ENCODE assay signal across 12 cellular contexts in genomic region chr12:51118706-51119105, GRCh38. TPM values are rescaled to one million over a fixed set of nuclear protein-coding genes. Genes with fewer than 3 reads are reported as not detected.
DNase-seq lines count a peak whose midpoint lies in the region; TF ChIP-seq lines count a peak whose summit lies in the region.
"Had no signal": no experiment of that assay in that cellular context is flagged by ENCODE, and none has a peak within 500 bp of the region (broad histone marks: within the 10 kb centered on the region; RNA-seq: fewer than 3 reads in every experiment).

No MANE protein-coding gene starts in this region.

- H3K4me1 ChIP-seq in mammary epithelial cell (ENCODE audit: insufficient read depth, low read length), result peaks cover 13% of the 10 kb centered on the region
- peaks cover 10% of the 10 kb centered on the region for H3K4me1 ChIP-seq in osteoblast (ENCODE audit: insufficient read depth, low read length)

- CTCF ChIA-PET in mammary epithelial cell (lab: Charles Lee; ENCODE audit: low non-redundant PET), result no interaction called here

- in situ Hi-C loops in mammary epithelial cell (cut with MboI; ENCODE audit: low sequenced_read_pairs in 2 of 2), result no loop called here

- H3K27ac Mint-ChIP-seq in activated T-helper 2 cell treated with anti-CD3 and anti-CD28 coated beads, Interferon-gamma antibody, Interleukin-2, Interleukin-4, amounts not matched to agents 10 μg/mL and 5 μg/mL and 100 μg/mL, durations not matched to agents 14 hours and 24 hours and 36 hours, result no peak overlapping the region
- H3K27ac Mint-ChIP-seq: activated CD8-positive, alpha-beta T cell treated with anti-CD3 and anti-CD28 coated beads for 36 hours; naive thymus-derived CD4-positive, alpha-beta T cell had no signal

- intact Hi-C loops in mammary epithelial cell (cut with micrococcal nuclease), result loop anchor here (1.0 to 5.0 kb wide), 3 partner anchors 55 to 119 kb away; partner anchors contain the start of genes DAZAP2, POU6F1 and TFCP2
- intact Hi-C loops in activated T-helper 2 cell treated with anti-CD3 and anti-CD28 coated beads, Interferon-gamma antibody, Interleukin-2, Interleukin-4, amounts not matched to agents 10 μg/mL and 5 μg/mL and 100 μg/mL, durations not matched to agents 14 hours and 24 hours and 36 hours (cut with micrococcal nuclease), result no loop called here

- peaks cover 4% of the 10 kb centered on the region for H3K36me3 ChIP-seq in mammary epithelial cell (ENCODE audit: insufficient read depth, low read length)
- H3K36me3 ChIP-seq in osteoblast (ENCODE audit: insufficient read depth, low read length), result peaks cover 19% of the 10 kb centered on the region

- H3K27ac ChIP-seq in mammary epithelial cell (ENCODE audit: insufficient read depth, low read depth, low read length) (peak overlapping the region; percentile 40), osteoblast (ENCODE audit: low read depth, low read length) (no peak overlapping the region)

- no peak overlapping the region for H3K9ac ChIP-seq in mammary epithelial cell (ENCODE audit: insufficient read depth, low read length)

- peak overlapping the region; percentile 61 for H3K4me2 ChIP-seq in mammary epithelial cell (ENCODE audit: insufficient read depth, low read depth, low read length)
- no peak overlapping the region for H3K4me2 ChIP-seq in osteoblast (ENCODE audit: insufficient read depth, low read length)

- H3K4me3 Mint-ChIP-seq in activated T-helper 2 cell treated with anti-CD3 and anti-CD28 coated beads, Interferon-gamma antibody, Interleukin-2, Interleukin-4, amounts not matched to agents 10 μg/mL and 5 μg/mL and 100 μg/mL, durations not matched to agents 14 hours and 24 hours and 36 hours (ENCODE audit: low read depth), result no peak overlapping the region
- H3K4me3 Mint-ChIP-seq: activated CD8-positive, alpha-beta T cell treated with anti-CD3 and anti-CD28 coated beads for 36 hours; naive thymus-derived CD4-positive, alpha-beta T cell had no signal

- H4K20me1 ChIP-seq in mammary epithelial cell (ENCODE audit: insufficient read depth, low read length) (no peaks in the 10 kb centered on the region), osteoblast (ENCODE audit: insufficient read depth, low read length) (peaks cover 6% of the 10 kb centered on the region)

- peaks cover 41% of the 10 kb centered on the region for H3K36me3 Mint-ChIP-seq in activated T-helper 2 cell treated with anti-CD3 and anti-CD28 coated beads, Interferon-gamma antibody, Interleukin-2, Interleukin-4, amounts not matched to agents 10 μg/mL and 5 μg/mL and 100 μg/mL, durations not matched to agents 14 hours and 24 hours and 36 hours (ENCODE audit: low read depth)

- H3K9me3 Mint-ChIP-seq in activated T-helper 2 cell treated with anti-CD3 and anti-CD28 coated beads, Interferon-gamma antibody, Interleukin-2, Interleukin-4, amounts not matched to agents 10 μg/mL and 5 μg/mL and 100 μg/mL, durations not matched to agents 14 hours and 24 hours and 36 hours, result no peaks in the 10 kb centered on the region
- H3K9me3 Mint-ChIP-seq: activated CD8-positive, alpha-beta T cell treated with anti-CD3 and anti-CD28 coated beads for 36 hours; naive thymus-derived CD4-positive, alpha-beta T cell had no signal

- H2AFZ ChIP-seq in mammary epithelial cell (ENCODE audit: low read depth, low read length), result no peak overlapping the region
- H2AFZ ChIP-seq in osteoblast (ENCODE audit: low read length), result no peak overlapping the region

- no peaks in the 10 kb centered on the region for H3K27me3 Mint-ChIP-seq in activated T-helper 2 cell treated with anti-CD3 and anti-CD28 coated beads, Interferon-gamma antibody, Interleukin-2, Interleukin-4, amounts not matched to agents 10 μg/mL and 5 μg/mL and 100 μg/mL, durations not matched to agents 14 hours and 24 hours and 36 hours (ENCODE audit: low read depth)
- H3K27me3 Mint-ChIP-seq: activated CD8-positive, alpha-beta T cell treated with anti-CD3 and anti-CD28 coated beads for 36 hours; naive thymus-derived CD4-positive, alpha-beta T cell had no signal

- dilution Hi-C loops in mammary epithelial cell (cut with HindIII; ENCODE audit: low sequenced_read_pairs), result no loop called here

- DNase-seq in GM03348 (ENCODE audit: low spot score) (peak; percentile 34), LoVo (ENCODE audit: low spot score) (peak; percentile 86), mammary epithelial cell (peak; percentile 97), osteoblast (ENCODE audit: insufficient read length, low spot score, missing footprints) (peak; percentile 34), SKM-1 (lab: John Stamatoyannopoulos, UW; ENCODE audit: unreplicated experiment) (no peak), DMS 273 treated with DMSO at 0.1 percent for 48 hours (lab: John Stamatoyannopoulos, UW) (no peak), NCI-H1092 treated with DMSO at 0.1 percent for 48 hours (lab: John Stamatoyannopoulos, UW) (no peak)
- no peak for DNase-seq in activated T-helper 2 cell treated with anti-CD3 and anti-CD28 coated beads, Interferon-gamma antibody, Interleukin-2, Interleukin-4, amounts not matched to agents 10 μg/mL and 5 μg/mL and 100 μg/mL, durations not matched to agents 14 hours and 24 hours and 36 hours (ENCODE audit: low spot score)
- DNase-seq: activated CD8-positive, alpha-beta T cell treated with anti-CD3 and anti-CD28 coated beads for 36 hours; activated gamma-delta T cell; naive thymus-derived CD4-positive, alpha-beta T cell; T-helper 2 cell had no signal

- WGBS in mammary epithelial cell (ENCODE audit: low coverage, missing lambda C conversion rate), result 4% methylated on average over 3 of the region's 3 CpGs

- TF ChIP-seq CTCF in mammary epithelial cell (conservative IDR thresholded peaks at IDR 0.05 in 1 of 2, IDR thresholded peaks at IDR 0.05 in 1 of 2; ENCODE audit: extremely low read depth in 1 of 2, insufficient read depth in 1 of 2, low read depth in 1 of 2, low read length in 2 of 2), result no peak
- no peak for TF ChIP-seq CTCF in osteoblast (IDR thresholded peaks at IDR 0.05; ENCODE audit: extremely low read depth, low read depth, low read length)

- no peak overlapping the region for H3K4me3 ChIP-seq in mammary epithelial cell (replicated peaks in 1 of 3; ENCODE audit: insufficient read depth in 1 of 3, low read depth in 2 of 3, low read length in 3 of 3)
- H3K4me3 ChIP-seq in osteoblast (ENCODE audit: insufficient read depth, low read length), result no peak overlapping the region

- H3K79me2 ChIP-seq in mammary epithelial cell (ENCODE audit: insufficient read depth, low read length), result no peaks in the 10 kb centered on the region
- no peaks in the 10 kb centered on the region for H3K79me2 ChIP-seq in osteoblast (ENCODE audit: insufficient read depth, low read length)

- no peaks in the 10 kb centered on the region for H3K9me3 ChIP-seq in mammary epithelial cell (replicated peaks; ENCODE audit: insufficient read depth, low read length)
- H3K9me3 ChIP-seq in osteoblast (ENCODE audit: low read depth, low read length), result no peaks in the 10 kb centered on the region

- H3K27me3 ChIP-seq in mammary epithelial cell (ENCODE audit: insufficient read depth, low read length) (no peaks in the 10 kb centered on the region), osteoblast (ENCODE audit: insufficient read depth, low read length) (no peaks in the 10 kb centered on the region)

- peaks cover 8% of the 10 kb centered on the region for H3K4me1 Mint-ChIP-seq in activated T-helper 2 cell treated with anti-CD3 and anti-CD28 coated beads, Interferon-gamma antibody, Interleukin-2, Interleukin-4, amounts not matched to agents 10 μg/mL and 5 μg/mL and 100 μg/mL, durations not matched to agents 14 hours and 24 hours and 36 hours (ENCODE audit: low read depth)

- no TSS peak for BruUV-seq in mammary epithelial cell (replicated peaks; lab: Mats Ljungman, UMichigan)

RNA-seq across cellular contexts. Expression of gene CSRNP2, which starts 35.3 kb away (rescaled TPM):
- total RNA-seq in mammary epithelial cell (10 to 100 TPM; 40.1 to 53.3 TPM), osteoblast (27.4 and 30.0 TPM in 2 replicates)
- 13.2 TPM for polyA plus RNA-seq in mammary epithelial cell
- polyA minus RNA-seq in mammary epithelial cell, result 9.0 TPM
- total RNA-seq in activated T-helper 2 cell treated with anti-CD3 and anti-CD28 coated beads, Interferon-gamma antibody, Interleukin-2, Interleukin-4, amounts not matched to agents 10 μg/mL and 5 μg/mL and 100 μg/mL, durations not matched to agents 14 hours and 24 hours and 36 hours, result 28.3 and 31.2 TPM in 2 replicates

RNA-seq across cellular contexts. Expression of gene TFCP2, which starts 54.2 kb away (rescaled TPM):
- total RNA-seq in mammary epithelial cell (10 to 100 TPM; 12.0 to 32.7 TPM), osteoblast (7.6 and 8.3 TPM in 2 replicates)
- polyA plus RNA-seq in mammary epithelial cell, result 15.0 TPM
- 14.1 TPM for polyA minus RNA-seq in mammary epithelial cell
- 42.2 and 44.2 TPM in 2 replicates for total RNA-seq in activated T-helper 2 cell treated with anti-CD3 and anti-CD28 coated beads, Interferon-gamma antibody, Interleukin-2, Interleukin-4, amounts not matched to agents 10 μg/mL and 5 μg/mL and 100 μg/mL, durations not matched to agents 14 hours and 24 hours and 36 hours

Comparison
In these comparisons a context has a peak if more than half of its experiments do, and no peak if none do; other contexts are left out.
1. DNase-seq: peak in GM03348 (single experiment), LoVo (single experiment), mammary epithelial cell (single experiment) and osteoblast (single experiment); none in SKM-1 (single experiment), DMS 273 treated with DMSO at 0.1 percent for 48 hours (single experiment), activated T-helper 2 cell treated with anti-CD3 and anti-CD28 coated beads, Interferon-gamma antibody, Interleukin-2, Interleukin-4, amounts not matched to agents 10 μg/mL and 5 μg/mL and 100 μg/mL, durations not matched to agents 14 hours and 24 hours and 36 hours (single experiment) and NCI-H1092 treated with DMSO at 0.1 percent for 48 hours (single experiment).